14 cellular contexts compared by ENCODE assay signal in genomic region chr18:37420315-37420880, GRCh38.
"Had no signal": no experiment of that assay in that cellular context is flagged by ENCODE, and none has a peak within 500 bp of the region (broad histone marks: within the 10 kb centered on the region; RNA-seq: fewer than 3 reads in every experiment).

No MANE protein-coding gene starts in this region.

- H3K9me3 ChIP-seq: heart right ventricle, left ventricle myocardium inferior, pancreas, upper lobe of right lung had no signal

- H3K4me1 ChIP-seq: heart right ventricle, left ventricle myocardium inferior, pancreas, upper lobe of right lung had no signal

- H3K4me3 ChIP-seq: heart right ventricle, left ventricle myocardium inferior, pancreas, upper lobe of right lung had no signal

- H3K36me3 ChIP-seq: brain microvascular endothelial cell, heart right ventricle, left ventricle myocardium inferior, pancreas, upper lobe of right lung had no signal

- ATAC-seq: activated naive CD4-positive, alpha-beta T cell treated with anti-CD3 and anti-CD28 coated beads, Interleukin-2, amount 50 U/mL, for 72 hours; heart right ventricle; pancreas; upper lobe of right lung had no signal

- DNase-seq: activated CD4-positive, alpha-beta T cell treated with anti-CD3 and anti-CD28 coated beads, Interleukin-2, amount 50 U/mL, for 1 hour; activated CD4-positive, CD25-positive, alpha-beta regulatory T cell; amniotic stem cell; brain microvascular endothelial cell; foreskin melanocyte; heart right ventricle; left ventricle myocardium inferior; pancreas; retina; stimulated activated CD4-positive, alpha-beta T cell treated with anti-CD3 and anti-CD28 coated beads, Interleukin-15, amount 100 ng/mL, for 24 hours; stimulated activated CD4-positive, alpha-beta T cell treated with anti-CD3 and anti-CD28 coated beads, Interleukin-4, amount 100 ng/mL, for 24 hours; T-helper 2 cell; upper lobe of right lung had no signal

- H3K27ac ChIP-seq: brain microvascular endothelial cell, heart right ventricle, left ventricle myocardium inferior, pancreas, upper lobe of right lung had no signal

- H3K27me3 ChIP-seq: brain microvascular endothelial cell, pancreas, upper lobe of right lung had no signal
